ENCODE assay signal across 1 cellular context in genomic region chr6:118963003-118963402, GRCh38.
TF ChIP-seq lines count a peak whose summit lies in the region.

No MANE protein-coding gene starts in this region.

TF ChIP-seq in HCT116, 20 proteins besides CTCF, POLR2A, EP300 and RAD21 (continued from another document):
- TF ChIP-seq ZBTB33 (IDR thresholded peaks at IDR 0.05; ENCODE audit: extremely low read depth, insufficient replicate concordance, low read length) (no peak), EZH2 (IDR thresholded peaks at IDR 0.05) (no peak), CEBPB (IDR thresholded peaks at IDR 0.05; ENCODE audit: low read depth) (no peak)
